Comparison of ENCODE assay signal across 1 cellular context in the genomic region with DNA sequence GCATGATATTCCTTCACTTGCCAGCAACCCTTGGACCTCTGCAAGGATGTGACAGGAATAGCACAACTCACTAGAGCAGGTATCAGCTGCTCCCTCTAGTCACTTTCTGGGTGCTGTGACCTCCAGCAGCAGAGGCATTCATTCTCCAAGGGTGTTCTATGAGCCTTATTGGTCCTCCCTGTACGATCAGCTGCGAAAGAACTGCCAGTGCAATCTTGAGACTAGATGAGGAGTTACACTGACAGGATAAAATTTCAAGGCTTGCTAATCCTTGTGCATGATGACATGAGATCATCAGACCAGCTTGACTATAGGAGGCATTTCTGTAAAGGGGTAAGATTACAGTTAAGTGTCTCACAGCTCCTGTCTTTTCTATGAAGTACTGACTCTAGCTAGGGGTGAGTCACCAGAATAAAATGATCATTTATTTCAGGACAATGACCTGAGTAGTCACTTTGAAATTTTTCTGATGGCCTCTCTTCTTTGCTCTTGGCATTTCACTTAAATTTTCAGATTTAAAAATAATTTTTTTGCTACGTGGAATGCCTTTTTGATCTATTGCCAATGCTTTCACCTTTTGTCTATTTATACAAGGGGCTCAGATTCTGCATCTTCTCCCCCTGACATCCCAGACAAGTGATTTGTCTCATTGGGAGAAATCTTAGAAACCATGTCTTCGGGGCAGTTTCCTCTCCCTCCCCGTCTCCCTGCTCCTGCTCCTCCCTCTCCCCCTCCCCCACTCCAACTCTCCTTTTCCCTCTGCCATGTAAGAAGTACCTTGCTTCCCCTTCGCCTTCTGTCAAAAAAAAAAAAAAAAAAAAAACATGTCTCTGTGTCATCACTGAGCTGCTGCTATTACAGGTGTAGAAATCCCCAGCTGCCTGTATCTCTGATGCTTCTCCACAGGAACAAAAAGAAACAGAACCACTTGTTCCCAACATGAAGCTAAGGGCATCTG.
TF ChIP-seq lines count a peak whose summit lies in the region.

No MANE protein-coding gene starts in this region.

TF ChIP-seq in SK-N-SH, 30 proteins besides CTCF, POLR2A, EP300 and RAD21 (continued from another document):
- TF ChIP-seq, protein P1, sequence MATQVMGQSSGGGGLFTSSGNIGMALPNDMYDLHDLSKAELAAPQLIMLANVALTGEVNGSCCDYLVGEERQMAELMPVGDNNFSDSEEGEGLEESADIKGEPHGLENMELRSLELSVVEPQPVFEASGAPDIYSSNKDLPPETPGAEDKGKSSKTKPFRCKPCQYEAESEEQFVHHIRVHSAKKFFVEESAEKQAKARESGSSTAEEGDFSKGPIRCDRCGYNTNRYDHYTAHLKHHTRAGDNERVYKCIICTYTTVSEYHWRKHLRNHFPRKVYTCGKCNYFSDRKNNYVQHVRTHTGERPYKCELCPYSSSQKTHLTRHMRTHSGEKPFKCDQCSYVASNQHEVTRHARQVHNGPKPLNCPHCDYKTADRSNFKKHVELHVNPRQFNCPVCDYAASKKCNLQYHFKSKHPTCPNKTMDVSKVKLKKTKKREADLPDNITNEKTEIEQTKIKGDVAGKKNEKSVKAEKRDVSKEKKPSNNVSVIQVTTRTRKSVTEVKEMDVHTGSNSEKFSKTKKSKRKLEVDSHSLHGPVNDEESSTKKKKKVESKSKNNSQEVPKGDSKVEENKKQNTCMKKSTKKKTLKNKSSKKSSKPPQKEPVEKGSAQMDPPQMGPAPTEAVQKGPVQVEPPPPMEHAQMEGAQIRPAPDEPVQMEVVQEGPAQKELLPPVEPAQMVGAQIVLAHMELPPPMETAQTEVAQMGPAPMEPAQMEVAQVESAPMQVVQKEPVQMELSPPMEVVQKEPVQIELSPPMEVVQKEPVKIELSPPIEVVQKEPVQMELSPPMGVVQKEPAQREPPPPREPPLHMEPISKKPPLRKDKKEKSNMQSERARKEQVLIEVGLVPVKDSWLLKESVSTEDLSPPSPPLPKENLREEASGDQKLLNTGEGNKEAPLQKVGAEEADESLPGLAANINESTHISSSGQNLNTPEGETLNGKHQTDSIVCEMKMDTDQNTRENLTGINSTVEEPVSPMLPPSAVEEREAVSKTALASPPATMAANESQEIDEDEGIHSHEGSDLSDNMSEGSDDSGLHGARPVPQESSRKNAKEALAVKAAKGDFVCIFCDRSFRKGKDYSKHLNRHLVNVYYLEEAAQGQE (IDR thresholded peaks at IDR 0.05; ENCODE audit: low read depth, low read length): 0 out of 2 replicates have a peak, but pooled peaks have one; percentile 21
- TF ChIP-seq FOSL2 (IDR thresholded peaks at IDR 0.05; ENCODE audit: borderline replicate concordance, low read depth) (peak; percentile 81), YY1 (IDR thresholded peaks at IDR 0.05; ENCODE audit: low read depth) (no peak), POLR2AphosphoS5 (IDR thresholded peaks at IDR 0.05; ENCODE audit: low read depth, low read length) (no peak; the same call in 1 of the 2 replicates), CHD2 (IDR thresholded peaks at IDR 0.05; ENCODE audit: low read length, partially characterized antibody) (no peak), TCF12 (IDR thresholded peaks at IDR 0.05) (peak; percentile 63), NFIC (IDR thresholded peaks at IDR 0.05; ENCODE audit: borderline replicate concordance) (peak; percentile 66; the same call in 1 of the 2 replicates), JUND (IDR thresholded peaks at IDR 0.05) (peak; percentile 77), SMC3 (IDR thresholded peaks at IDR 0.05; ENCODE audit: low read depth, low read length) (no peak), SIN3A (IDR thresholded peaks at IDR 0.05; ENCODE audit: borderline replicate concordance, low read depth, low read length) (peak; percentile 53; the same call in 1 of the 2 replicates), RFX5 (IDR thresholded peaks at IDR 0.05; ENCODE audit: low read length) (no peak)
- TF ChIP-seq, protein P2, sequence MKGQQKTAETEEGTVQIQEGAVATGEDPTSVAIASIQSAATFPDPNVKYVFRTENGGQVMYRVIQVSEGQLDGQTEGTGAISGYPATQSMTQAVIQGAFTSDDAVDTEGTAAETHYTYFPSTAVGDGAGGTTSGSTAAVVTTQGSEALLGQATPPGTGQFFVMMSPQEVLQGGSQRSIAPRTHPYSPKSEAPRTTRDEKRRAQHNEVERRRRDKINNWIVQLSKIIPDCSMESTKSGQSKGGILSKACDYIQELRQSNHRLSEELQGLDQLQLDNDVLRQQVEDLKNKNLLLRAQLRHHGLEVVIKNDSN (IDR thresholded peaks at IDR 0.05; ENCODE audit: borderline replicate concordance, low read depth): 0 out of 2 replicates have a peak, but pooled peaks have one; percentile 11
- TF ChIP-seq, protein P3, sequence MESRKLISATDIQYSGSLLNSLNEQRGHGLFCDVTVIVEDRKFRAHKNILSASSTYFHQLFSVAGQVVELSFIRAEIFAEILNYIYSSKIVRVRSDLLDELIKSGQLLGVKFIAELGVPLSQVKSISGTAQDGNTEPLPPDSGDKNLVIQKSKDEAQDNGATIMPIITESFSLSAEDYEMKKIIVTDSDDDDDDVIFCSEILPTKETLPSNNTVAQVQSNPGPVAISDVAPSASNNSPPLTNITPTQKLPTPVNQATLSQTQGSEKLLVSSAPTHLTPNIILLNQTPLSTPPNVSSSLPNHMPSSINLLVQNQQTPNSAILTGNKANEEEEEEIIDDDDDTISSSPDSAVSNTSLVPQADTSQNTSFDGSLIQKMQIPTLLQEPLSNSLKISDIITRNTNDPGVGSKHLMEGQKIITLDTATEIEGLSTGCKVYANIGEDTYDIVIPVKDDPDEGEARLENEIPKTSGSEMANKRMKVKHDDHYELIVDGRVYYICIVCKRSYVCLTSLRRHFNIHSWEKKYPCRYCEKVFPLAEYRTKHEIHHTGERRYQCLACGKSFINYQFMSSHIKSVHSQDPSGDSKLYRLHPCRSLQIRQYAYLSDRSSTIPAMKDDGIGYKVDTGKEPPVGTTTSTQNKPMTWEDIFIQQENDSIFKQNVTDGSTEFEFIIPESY (IDR thresholded peaks at IDR 0.05; ENCODE audit: borderline replicate concordance, low read depth): no peak
